In the genomic region with DNA sequence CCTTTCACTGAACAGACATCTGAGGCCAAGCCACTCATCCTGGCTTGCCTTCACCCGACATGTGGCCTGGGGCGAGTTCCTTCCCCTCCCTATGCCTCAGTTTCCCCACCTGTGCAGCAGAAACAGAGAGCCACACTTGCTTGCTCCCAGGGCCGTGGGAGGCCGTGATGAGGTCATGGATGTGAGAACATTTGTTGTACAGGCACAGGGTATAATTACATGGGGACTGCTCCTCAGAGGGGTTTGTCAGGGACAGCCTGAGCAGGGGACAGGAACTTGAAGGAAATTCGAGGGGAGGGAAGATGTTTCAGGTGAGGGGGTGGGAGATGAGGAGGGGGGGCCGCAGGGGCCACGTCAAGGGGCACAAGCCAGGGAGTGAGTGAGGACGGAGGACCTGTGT, we compare ENCODE assay signal across 18 cellular contexts. TPM values are rescaled to one million over a fixed set of nuclear protein-coding genes. Genes with fewer than 3 reads are reported as not detected.
A peak's percentile ranks its signal among the peaks of the same experiment; 100 is the strongest.
DNase-seq lines count a peak whose midpoint lies in the region; ATAC-seq and TF ChIP-seq lines count a peak whose summit lies in the region.
"Had no signal": no experiment of that assay in that cellular context is flagged by ENCODE, and none has a peak within 500 bp of the region (broad histone marks: within the 10 kb centered on the region; RNA-seq: fewer than 3 reads in every experiment).

No MANE protein-coding gene starts in this region.

- TF ChIP-seq CTCF in HEK293 (tag by site-specific recombination; IDR thresholded peaks at IDR 0.05) (no peak), esophagus squamous epithelium (IDR thresholded peaks at IDR 0.05) (no peak)

- H3K9me3 Mint-ChIP-seq in activated naive CD4-positive, alpha-beta T cell treated with anti-CD3 and anti-CD28 coated beads for 36 hours: no peaks in the 10 kb centered on the region
- H3K9me3 Mint-ChIP-seq: CD4-positive, alpha-beta T cell; HFFc6 had no signal

- H3K79me1 ChIP-seq in mesenchymal stem cell (replicated peaks; ENCODE audit: low read length, poor library complexity, severe bottlenecking) (no peaks in the 10 kb centered on the region), neuronal stem cell (ENCODE audit: low read depth, low read length) (peaks cover 8% of the 10 kb centered on the region)

- no peaks in the 10 kb centered on the region for H3K27me3 ChIP-seq in adipocyte (replicated peaks; ENCODE audit: control insufficient read depth, insufficient read depth, low read length)
- peaks cover 0 to 11% of the 10 kb centered on the region in 2 experiments for H3K27me3 ChIP-seq in mesenchymal stem cell (ENCODE audit: control insufficient read depth in 1 of 2, insufficient read depth in 1 of 2, low read length in 2 of 2)
- H3K27me3 ChIP-seq in neuronal stem cell (ENCODE audit: control insufficient read depth in 3 of 3, insufficient read depth in 3 of 3, low read depth in 1 of 3, low read length in 3 of 3): no peaks in the 10 kb centered on the region
- peaks cover 0 to 32% (median 0%) of the 10 kb centered on the region in 4 donors for H3K27me3 ChIP-seq in esophagus squamous epithelium

- H3K14ac ChIP-seq in mesenchymal stem cell (ENCODE audit: low read length in 2 of 2) (no peak overlapping the region), neuronal stem cell (ENCODE audit: low read length) (no peak overlapping the region)

- DNase-seq in adipocyte (ENCODE audit: low read depth) (no peak), mesenchymal stem cell (no peak), neuronal stem cell (ENCODE audit: low spot score) (no peak), AG20443 (ENCODE audit: low spot score) (no peak), esophagus squamous epithelium (lab: John Stamatoyannopoulos, UW) (no peak)
- no peak for DNase-seq in activated naive CD4-positive, alpha-beta T cell treated with anti-CD3 and anti-CD28 coated beads for 36 hours
- DNase-seq: ACHN; C1 segment of cervical spinal cord; Calu3; CD4-positive, alpha-beta T cell; DMS 273 treated with DMSO at 0.1 percent for 48 hours had no signal

- CTCF ChIA-PET in HEK293 (lab: Yijun Ruan, JAX): interaction anchor here (0.6 kb wide), 2 partner anchors 15 to 26 kb away, joined by 3 to 4 read pairs; no protein-coding TSS in a partner anchor
- CTCF ChIA-PET in activated naive CD4-positive, alpha-beta T cell treated with anti-CD3 and anti-CD28 coated beads for 36 hours (lab: Charles Lee): no interaction called here

- H2BK15ac ChIP-seq in mesenchymal stem cell (ENCODE audit: low read depth, poor library complexity, severe bottlenecking) (no peak overlapping the region), neuronal stem cell (ENCODE audit: low read length) (no peak overlapping the region)

- H3K23ac ChIP-seq in mesenchymal stem cell (ENCODE audit: low read length in 2 of 2) (no peak overlapping the region), neuronal stem cell (ENCODE audit: low read depth, low read length, poor library complexity) (no peak overlapping the region)

- POLR2A ChIA-PET in HEK293 (lab: Yijun Ruan, JAX): no interaction called here

- no peaks in the 10 kb centered on the region for H3K27me3 Mint-ChIP-seq in activated naive CD4-positive, alpha-beta T cell treated with anti-CD3 and anti-CD28 coated beads for 36 hours (ENCODE audit: low read depth)
- H3K27me3 Mint-ChIP-seq: B cell had no signal

- no peak overlapping the region for H2BK120ac ChIP-seq in mesenchymal stem cell (ENCODE audit: low read depth, low read length)
- H2BK120ac ChIP-seq in neuronal stem cell (ENCODE audit: low read depth, low read length): no peak overlapping the region

- TF ChIP-seq POLR2A in esophagus squamous epithelium (IDR thresholded peaks at IDR 0.05): no peak

- H3K4me1 ChIP-seq in HEK293 (ENCODE audit: control insufficient read depth, insufficient read depth, low read length) (no peaks in the 10 kb centered on the region), adipocyte (ENCODE audit: control insufficient read depth, insufficient read depth, low read length) (peaks cover 32% of the 10 kb centered on the region), mesenchymal stem cell (ENCODE audit: control insufficient read depth, insufficient read depth, low read depth, low read length) (peaks cover 70% of the 10 kb centered on the region), neuronal stem cell (ENCODE audit: control insufficient read depth in 2 of 2, insufficient read depth in 1 of 2, low read depth in 1 of 2, low read length in 2 of 2) (peaks cover 8 to 11% of the 10 kb centered on the region in 2 donors), esophagus squamous epithelium (peaks cover 0 to 11% (median 0%) of the 10 kb centered on the region in 3 donors)
- H3K4me1 ChIP-seq: HAP-1 had no signal

- H2BK5ac ChIP-seq in mesenchymal stem cell (ENCODE audit: low read depth, low read length, poor library complexity, severe bottlenecking): no peak overlapping the region
- H2BK5ac ChIP-seq in neuronal stem cell (ENCODE audit: low read length): no peak overlapping the region

- no peaks in the 10 kb centered on the region for H3K4me1 Mint-ChIP-seq in activated naive CD4-positive, alpha-beta T cell treated with anti-CD3 and anti-CD28 coated beads for 36 hours (ENCODE audit: low read depth)
- H3K4me1 Mint-ChIP-seq: B cell had no signal

- no peak overlapping the region for H3K4ac ChIP-seq in mesenchymal stem cell (ENCODE audit: low read depth in 1 of 2, low read length in 2 of 2)
- H3K4ac ChIP-seq in neuronal stem cell (ENCODE audit: low read length): no peak overlapping the region

- no peaks in the 10 kb centered on the region for H3K36me3 Mint-ChIP-seq in activated naive CD4-positive, alpha-beta T cell treated with anti-CD3 and anti-CD28 coated beads for 36 hours (ENCODE audit: low read depth)

- H3K27ac ChIP-seq in HEK293 (ENCODE audit: extremely low read depth, low read depth, low read length) (no peak overlapping the region), mesenchymal stem cell (ENCODE audit: low read length, poor library complexity, severe bottlenecking) (no peak overlapping the region), neuronal stem cell (replicated peaks; ENCODE audit: low read length) (no peak overlapping the region), esophagus squamous epithelium (no peak overlapping the region)

- H2AK5ac ChIP-seq in mesenchymal stem cell (ENCODE audit: low read length, severe bottlenecking) (peak overlapping the region; percentile 47), neuronal stem cell (ENCODE audit: low read depth, low read length) (no peak overlapping the region)

- H4K91ac ChIP-seq in mesenchymal stem cell (ENCODE audit: low read length) (no peak overlapping the region), neuronal stem cell (ENCODE audit: low read depth, low read length, poor library complexity) (no peak overlapping the region)

- no peak overlapping the region for H4K8ac ChIP-seq in mesenchymal stem cell (ENCODE audit: low read length)
- H4K8ac ChIP-seq in neuronal stem cell (ENCODE audit: low read depth, low read length): no peak overlapping the region

- no peak for ATAC-seq in GM19328 (IDR thresholded peaks at IDR 0.05; ENCODE audit: unreplicated experiment)

- H3K9me3 ChIP-seq in HEK293 (ENCODE audit: control insufficient read depth, insufficient read depth, low read depth, low read length) (no peaks in the 10 kb centered on the region), adipocyte (ENCODE audit: control insufficient read depth, low read length) (no peaks in the 10 kb centered on the region), mesenchymal stem cell (ENCODE audit: control insufficient read depth, low read length) (no peaks in the 10 kb centered on the region), neuronal stem cell (replicated peaks in 1 of 2; ENCODE audit: control insufficient read depth in 2 of 2, insufficient read depth in 1 of 2, low read depth in 1 of 2, low read length in 2 of 2) (no peaks in the 10 kb centered on the region), esophagus squamous epithelium (no peaks in the 10 kb centered on the region)
- H3K9me3 ChIP-seq: HAP-1 had no signal

- H3K4me3 ChIP-seq in HEK293 (ENCODE audit: low read depth, low read length): no peak overlapping the region
- no peak overlapping the region for H3K4me3 ChIP-seq in adipocyte (ENCODE audit: low read length)
- H3K4me3 ChIP-seq in mesenchymal stem cell (ENCODE audit: insufficient read depth in 1 of 2, low read depth in 1 of 2, low read length in 2 of 2): no peak overlapping the region
- H3K4me3 ChIP-seq in neuronal stem cell (ENCODE audit: low read length in 2 of 2): no peak overlapping the region
- no peak overlapping the region for H3K4me3 ChIP-seq in esophagus squamous epithelium
- H3K4me3 ChIP-seq: HAP-1 had no signal

- H3K27ac Mint-ChIP-seq in activated naive CD4-positive, alpha-beta T cell treated with anti-CD3 and anti-CD28 coated beads for 36 hours: no peak overlapping the region
- H3K27ac Mint-ChIP-seq: B cell; CD4-positive, alpha-beta T cell; HFFc6 had no signal

- peak overlapping the region; percentile 4 for H3K9ac ChIP-seq in adipocyte (ENCODE audit: low read length)
- H3K9ac ChIP-seq in mesenchymal stem cell (ENCODE audit: low read length): peak overlapping the region; percentile 45
- H3K9ac ChIP-seq in neuronal stem cell (ENCODE audit: low read depth, low read length, poor library complexity): peak overlapping the region; percentile 36

- no peak overlapping the region for H3K4me3 Mint-ChIP-seq in activated naive CD4-positive, alpha-beta T cell treated with anti-CD3 and anti-CD28 coated beads for 36 hours
- H3K4me3 Mint-ChIP-seq: B cell; CD4-positive, alpha-beta T cell; HFFc6 had no signal

- WGBS in mesenchymal stem cell: 54% methylated on average over 3 of the region's 8 CpGs
- WGBS in neuronal stem cell (ENCODE audit: extremely low coverage in 2 of 2, insufficient read length in 2 of 2, insufficient replicate concordance in 1 of 2), 2 donors: no CpG with 5 or more reads among the region's 8 CpGs
- WGBS in esophagus squamous epithelium, 2 donors: 26 to 49% methylated on average over 4 to 8 of the region's 8 CpGs

- intact Hi-C loops in activated naive CD4-positive, alpha-beta T cell treated with anti-CD3 and anti-CD28 coated beads for 36 hours (cut with micrococcal nuclease): no loop called here
- intact Hi-C loops in esophagus squamous epithelium (cut with DNase I): no loop called here

- H3K4me2 ChIP-seq in mesenchymal stem cell (ENCODE audit: low read length, poor library complexity, severe bottlenecking) (no peak overlapping the region), neuronal stem cell (ENCODE audit: insufficient read depth, low read length, poor library complexity, severe bottlenecking) (no peak overlapping the region)

- H3K36me3 ChIP-seq in HEK293 (ENCODE audit: control insufficient read depth in 2 of 2, insufficient read depth in 1 of 2, low read length in 2 of 2): no peaks in the 10 kb centered on the region
- H3K36me3 ChIP-seq in adipocyte (ENCODE audit: control insufficient read depth, insufficient read depth, low read length, severe bottlenecking): no peaks in the 10 kb centered on the region
- H3K36me3 ChIP-seq in mesenchymal stem cell (ENCODE audit: control insufficient read depth in 1 of 2, insufficient read depth in 2 of 2, low read depth in 1 of 2, low read length in 2 of 2): peaks cover 0 to 12% of the 10 kb centered on the region in 2 experiments
- H3K36me3 ChIP-seq in neuronal stem cell (replicated peaks in 1 of 2; ENCODE audit: control insufficient read depth in 2 of 2, insufficient read depth in 2 of 2, low read length in 2 of 2): peaks cover 0 to 20% of the 10 kb centered on the region in 2 donors
- H3K36me3 ChIP-seq in esophagus squamous epithelium: no peaks in the 10 kb centered on the region
- H3K36me3 ChIP-seq: HAP-1 had no signal

- H2AFZ ChIP-seq in mesenchymal stem cell (ENCODE audit: low read depth, low read length) (no peak overlapping the region), neuronal stem cell (ENCODE audit: low read length) (no peak overlapping the region)

- H3K18ac ChIP-seq in mesenchymal stem cell (ENCODE audit: low read depth in 1 of 2, low read length in 2 of 2): peak overlapping the region in 1 of 2 experiments; percentile 80
- H3K18ac ChIP-seq in neuronal stem cell (ENCODE audit: low read length): peak overlapping the region; percentile 20

- H2BK12ac ChIP-seq in mesenchymal stem cell (ENCODE audit: low read length in 2 of 2) (peak overlapping the region in 1 of 2 experiments; percentile 75), neuronal stem cell (ENCODE audit: low read length) (no peak overlapping the region)

RNA-seq across cellular contexts. Expression of gene ALPL, which starts 56.1 kb away (rescaled TPM):
- 11.5 TPM for polyA plus RNA-seq in mesenchymal stem cell (2013, experiment 1 of 2)
- 11.6 TPM for polyA plus RNA-seq in mesenchymal stem cell (2013, experiment 2 of 2)
- polyA plus RNA-seq in neuronal stem cell (2013, experiment 1 of 2): 113 TPM
- polyA plus RNA-seq in neuronal stem cell (2013, experiment 2 of 2): 113 TPM
- total RNA-seq in activated naive CD4-positive, alpha-beta T cell treated with anti-CD3 and anti-CD28 coated beads for 36 hours: not detected
- total RNA-seq in esophagus squamous epithelium: 1 to 10 TPM; 3.2 to 6.4 (median 4.7) TPM
- total RNA-seq: A172; CD4-positive, alpha-beta T cell; HT1080 had no signal
